ENCODE assay signal across 7 cellular contexts in the genomic region with DNA sequence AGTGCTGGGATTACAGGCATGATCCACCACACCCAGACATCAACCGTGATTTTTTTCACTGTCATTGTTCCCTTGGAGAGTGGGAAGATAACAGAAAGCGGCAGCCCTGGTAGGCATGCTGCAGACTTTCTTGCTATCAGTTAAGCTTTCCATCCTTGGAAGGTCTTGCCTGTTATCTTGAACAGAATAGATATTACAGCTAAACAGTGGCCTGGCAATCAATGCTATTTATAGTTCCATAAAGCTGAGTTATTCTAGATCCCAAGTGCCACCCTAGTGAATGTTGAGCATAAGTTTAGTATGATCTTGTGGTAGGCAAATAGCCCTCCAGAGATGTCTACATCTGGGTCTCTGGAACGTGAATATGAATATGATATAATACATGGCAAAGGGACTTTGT.
"Had no signal": no experiment of that assay in that cellular context is flagged by ENCODE, and none has a peak within 500 bp of the region (broad histone marks: within the 10 kb centered on the region; RNA-seq: fewer than 3 reads in every experiment).

No MANE protein-coding gene starts in this region.

- DNase-seq: GM23248, GOT3, H9, HCEC 1CT, IMR-90 had no signal

- H3K4me3 ChIP-seq: GM23248 had no signal

- FAIRE-seq: H54, HTR-8/SVneo had no signal

- H3K27ac ChIP-seq: GM23248 had no signal
